ENCODE assay signal across 1 cellular context in the genomic region with DNA sequence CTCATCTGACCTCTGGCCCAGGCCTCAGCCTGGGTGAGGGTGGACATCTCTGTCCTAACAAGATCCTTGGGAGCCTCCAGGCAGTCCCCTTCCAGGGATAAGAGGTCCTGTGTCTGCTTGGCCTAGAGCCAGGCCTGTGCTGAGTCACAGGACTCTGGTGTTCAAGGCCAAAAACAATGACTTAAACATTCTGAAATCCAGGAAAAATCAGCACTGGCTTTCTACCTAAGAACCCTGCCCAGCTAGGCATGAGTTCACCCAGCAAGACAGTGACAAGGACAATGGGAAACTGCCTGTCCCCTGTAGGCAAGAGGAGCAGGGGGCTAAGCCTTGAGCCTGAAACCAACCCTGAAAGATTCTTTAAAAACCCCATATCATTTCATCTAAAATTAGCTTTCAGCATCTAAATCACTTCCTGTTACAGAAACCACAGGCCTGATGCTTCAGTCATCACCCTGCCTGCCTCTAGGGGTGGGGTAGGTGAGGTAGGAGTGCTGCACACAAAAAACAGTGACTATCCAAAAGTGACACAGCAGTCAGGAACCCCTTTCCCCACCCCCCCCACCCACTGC.
TF ChIP-seq lines count a peak whose summit lies in the region.

No MANE protein-coding gene starts in this region.

TF ChIP-seq in GM12878, 131 proteins besides CTCF, POLR2A, EP300 and RAD21 (continued from another document):
- TF ChIP-seq, protein P1, sequence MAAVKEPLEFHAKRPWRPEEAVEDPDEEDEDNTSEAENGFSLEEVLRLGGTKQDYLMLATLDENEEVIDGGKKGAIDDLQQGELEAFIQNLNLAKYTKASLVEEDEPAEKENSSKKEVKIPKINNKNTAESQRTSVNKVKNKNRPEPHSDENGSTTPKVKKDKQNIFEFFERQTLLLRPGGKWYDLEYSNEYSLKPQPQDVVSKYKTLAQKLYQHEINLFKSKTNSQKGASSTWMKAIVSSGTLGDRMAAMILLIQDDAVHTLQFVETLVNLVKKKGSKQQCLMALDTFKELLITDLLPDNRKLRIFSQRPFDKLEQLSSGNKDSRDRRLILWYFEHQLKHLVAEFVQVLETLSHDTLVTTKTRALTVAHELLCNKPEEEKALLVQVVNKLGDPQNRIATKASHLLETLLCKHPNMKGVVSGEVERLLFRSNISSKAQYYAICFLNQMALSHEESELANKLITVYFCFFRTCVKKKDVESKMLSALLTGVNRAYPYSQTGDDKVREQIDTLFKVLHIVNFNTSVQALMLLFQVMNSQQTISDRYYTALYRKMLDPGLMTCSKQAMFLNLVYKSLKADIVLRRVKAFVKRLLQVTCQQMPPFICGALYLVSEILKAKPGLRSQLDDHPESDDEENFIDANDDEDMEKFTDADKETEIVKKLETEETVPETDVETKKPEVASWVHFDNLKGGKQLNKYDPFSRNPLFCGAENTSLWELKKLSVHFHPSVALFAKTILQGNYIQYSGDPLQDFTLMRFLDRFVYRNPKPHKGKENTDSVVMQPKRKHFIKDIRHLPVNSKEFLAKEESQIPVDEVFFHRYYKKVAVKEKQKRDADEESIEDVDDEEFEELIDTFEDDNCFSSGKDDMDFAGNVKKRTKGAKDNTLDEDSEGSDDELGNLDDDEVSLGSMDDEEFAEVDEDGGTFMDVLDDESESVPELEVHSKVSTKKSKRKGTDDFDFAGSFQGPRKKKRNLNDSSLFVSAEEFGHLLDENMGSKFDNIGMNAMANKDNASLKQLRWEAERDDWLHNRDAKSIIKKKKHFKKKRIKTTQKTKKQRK (IDR thresholded peaks at IDR 0.05; ENCODE audit: low read depth, low read length), result no peak
- TF ChIP-seq LARP7 (IDR thresholded peaks at IDR 0.05) (no peak), EZH2 (IDR thresholded peaks at IDR 0.05; ENCODE audit: borderline replicate concordance, control insufficient read depth, low read depth, low read length) (no peak), PAX5 (IDR thresholded peaks at IDR 0.05; ENCODE audit: borderline replicate concordance, low read depth, low read length) (peak; percentile 63; the same call in 1 of the 2 replicates), CBX5 (IDR thresholded peaks at IDR 0.05; ENCODE audit: low read depth) (no peak), CHD2 (IDR thresholded peaks at IDR 0.05; ENCODE audit: borderline replicate concordance, low read depth, low read length) (0 out of 2 replicates have a peak, but pooled peaks have one; percentile 13), JUNB (IDR thresholded peaks at IDR 0.05) (peak; percentile 71), RBBP5 (conservative IDR thresholded peaks at IDR 0.05) (peak; percentile 93; the same call in 1 of the 2 replicates), JUND (IDR thresholded peaks at IDR 0.05; ENCODE audit: low read depth, low read length) (no peak), IKZF2 (IDR thresholded peaks at IDR 0.05) (peak; percentile 46 to 68; a peak in 3 of 4 replicates), ZNF384 (IDR thresholded peaks at IDR 0.05; ENCODE audit: borderline replicate concordance, low read depth, low read length) (no peak), EGR1 (IDR thresholded peaks at IDR 0.05; ENCODE audit: borderline replicate concordance in 1 of 2, low read depth in 2 of 2, low read length in 2 of 2) (no peak), BRCA1 (IDR thresholded peaks at IDR 0.05; ENCODE audit: low read depth, low read length) (no peak), MYB (IDR thresholded peaks at IDR 0.05; ENCODE audit: borderline replicate concordance, low read depth, low read length) (no peak), RB1 (IDR thresholded peaks at IDR 0.05; ENCODE audit: borderline replicate concordance) (no peak), BACH1 (IDR thresholded peaks at IDR 0.05; ENCODE audit: borderline replicate concordance) (peak; percentile 28; the same call in 1 of the 2 replicates), CBFB (IDR thresholded peaks at IDR 0.05; ENCODE audit: low read depth) (peak; percentile 82), GABPA (IDR thresholded peaks at IDR 0.05; ENCODE audit: low read depth) (no peak), PML (IDR thresholded peaks at IDR 0.05; ENCODE audit: low read length) (no peak), YBX1 (IDR thresholded peaks at IDR 0.05) (no peak), BHLHE40 (IDR thresholded peaks at IDR 0.05; ENCODE audit: borderline replicate concordance in 1 of 2, low read depth in 2 of 2, low read length in 1 of 2) (peak; percentile 19 to 37; a peak in 1 of 4 replicates), MEF2B (IDR thresholded peaks at IDR 0.05; ENCODE audit: partially characterized antibody, poor library complexity, severe bottlenecking) (peak; percentile 87), RCOR1 (conservative IDR thresholded peaks at IDR 0.05; ENCODE audit: low read depth, low read length) (no peak; the same call in 1 of the 2 replicates), PAX8 (IDR thresholded peaks at IDR 0.05) (no peak), IKZF1 (conservative IDR thresholded peaks at IDR 0.05) (peak; percentile 54), ZSCAN29 (IDR thresholded peaks at IDR 0.05) (no peak), SMAD1 (IDR thresholded peaks at IDR 0.05; ENCODE audit: low read depth, partially characterized antibody) (peak; percentile 51), ZNF274 (IDR thresholded peaks at IDR 0.05; ENCODE audit: insufficient read depth, insufficient read length) (no peak), ZNF24 (IDR thresholded peaks at IDR 0.05) (peak; percentile 77; the same call in 1 of the 2 replicates), BCL11A (IDR thresholded peaks at IDR 0.05; ENCODE audit: low read depth, low read length) (peak; percentile 81), SMC3 (IDR thresholded peaks at IDR 0.05; ENCODE audit: borderline replicate concordance, low read length) (no peak), POLR2AphosphoS2 (IDR thresholded peaks at IDR 0.05; ENCODE audit: low read depth, low read length) (no peak), SUZ12 (IDR thresholded peaks at IDR 0.05; ENCODE audit: unreplicated experiment) (no peak), MEF2A (IDR thresholded peaks at IDR 0.05; ENCODE audit: insufficient read depth, low read depth, low read length) (peak; percentile 98), NBN (IDR thresholded peaks at IDR 0.05) (peak; percentile 56; the same call in 1 of the 2 replicates), HDAC6 (IDR thresholded peaks at IDR 0.05; ENCODE audit: unreplicated experiment) (no peak), EED (IDR thresholded peaks at IDR 0.05; ENCODE audit: low read depth) (peak; percentile 54), MXI1 (IDR thresholded peaks at IDR 0.05; ENCODE audit: low read depth, low read length) (no peak)
- TF ChIP-seq, protein P2, sequence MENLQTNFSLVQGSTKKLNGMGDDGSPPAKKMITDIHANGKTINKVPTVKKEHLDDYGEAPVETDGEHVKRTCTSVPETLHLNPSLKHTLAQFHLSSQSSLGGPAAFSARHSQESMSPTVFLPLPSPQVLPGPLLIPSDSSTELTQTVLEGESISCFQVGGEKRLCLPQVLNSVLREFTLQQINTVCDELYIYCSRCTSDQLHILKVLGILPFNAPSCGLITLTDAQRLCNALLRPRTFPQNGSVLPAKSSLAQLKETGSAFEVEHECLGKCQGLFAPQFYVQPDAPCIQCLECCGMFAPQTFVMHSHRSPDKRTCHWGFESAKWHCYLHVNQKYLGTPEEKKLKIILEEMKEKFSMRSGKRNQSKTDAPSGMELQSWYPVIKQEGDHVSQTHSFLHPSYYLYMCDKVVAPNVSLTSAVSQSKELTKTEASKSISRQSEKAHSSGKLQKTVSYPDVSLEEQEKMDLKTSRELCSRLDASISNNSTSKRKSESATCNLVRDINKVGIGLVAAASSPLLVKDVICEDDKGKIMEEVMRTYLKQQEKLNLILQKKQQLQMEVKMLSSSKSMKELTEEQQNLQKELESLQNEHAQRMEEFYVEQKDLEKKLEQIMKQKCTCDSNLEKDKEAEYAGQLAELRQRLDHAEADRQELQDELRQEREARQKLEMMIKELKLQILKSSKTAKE (IDR thresholded peaks at IDR 0.05; ENCODE audit: low read depth, poor library complexity, severe bottlenecking), result peak; percentile 67
- TF ChIP-seq, protein P3, sequence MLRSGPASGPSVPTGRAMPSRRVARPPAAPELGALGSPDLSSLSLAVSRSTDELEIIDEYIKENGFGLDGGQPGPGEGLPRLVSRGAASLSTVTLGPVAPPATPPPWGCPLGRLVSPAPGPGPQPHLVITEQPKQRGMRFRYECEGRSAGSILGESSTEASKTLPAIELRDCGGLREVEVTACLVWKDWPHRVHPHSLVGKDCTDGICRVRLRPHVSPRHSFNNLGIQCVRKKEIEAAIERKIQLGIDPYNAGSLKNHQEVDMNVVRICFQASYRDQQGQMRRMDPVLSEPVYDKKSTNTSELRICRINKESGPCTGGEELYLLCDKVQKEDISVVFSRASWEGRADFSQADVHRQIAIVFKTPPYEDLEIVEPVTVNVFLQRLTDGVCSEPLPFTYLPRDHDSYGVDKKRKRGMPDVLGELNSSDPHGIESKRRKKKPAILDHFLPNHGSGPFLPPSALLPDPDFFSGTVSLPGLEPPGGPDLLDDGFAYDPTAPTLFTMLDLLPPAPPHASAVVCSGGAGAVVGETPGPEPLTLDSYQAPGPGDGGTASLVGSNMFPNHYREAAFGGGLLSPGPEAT (IDR thresholded peaks at IDR 0.05; ENCODE audit: low read depth), result peak; percentile 57
- TF ChIP-seq, protein P4, sequence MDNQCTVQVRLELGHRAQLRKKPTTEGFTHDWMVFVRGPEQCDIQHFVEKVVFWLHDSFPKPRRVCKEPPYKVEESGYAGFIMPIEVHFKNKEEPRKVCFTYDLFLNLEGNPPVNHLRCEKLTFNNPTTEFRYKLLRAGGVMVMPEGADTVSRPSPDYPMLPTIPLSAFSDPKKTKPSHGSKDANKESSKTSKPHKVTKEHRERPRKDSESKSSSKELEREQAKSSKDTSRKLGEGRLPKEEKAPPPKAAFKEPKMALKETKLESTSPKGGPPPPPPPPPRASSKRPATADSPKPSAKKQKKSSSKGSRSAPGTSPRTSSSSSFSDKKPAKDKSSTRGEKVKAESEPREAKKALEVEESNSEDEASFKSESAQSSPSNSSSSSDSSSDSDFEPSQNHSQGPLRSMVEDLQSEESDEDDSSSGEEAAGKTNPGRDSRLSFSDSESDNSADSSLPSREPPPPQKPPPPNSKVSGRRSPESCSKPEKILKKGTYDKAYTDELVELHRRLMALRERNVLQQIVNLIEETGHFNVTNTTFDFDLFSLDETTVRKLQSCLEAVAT (IDR thresholded peaks at IDR 0.05), result 0 out of 2 replicates have a peak, but pooled peaks have one; percentile 38
- TF ChIP-seq, protein P5, sequence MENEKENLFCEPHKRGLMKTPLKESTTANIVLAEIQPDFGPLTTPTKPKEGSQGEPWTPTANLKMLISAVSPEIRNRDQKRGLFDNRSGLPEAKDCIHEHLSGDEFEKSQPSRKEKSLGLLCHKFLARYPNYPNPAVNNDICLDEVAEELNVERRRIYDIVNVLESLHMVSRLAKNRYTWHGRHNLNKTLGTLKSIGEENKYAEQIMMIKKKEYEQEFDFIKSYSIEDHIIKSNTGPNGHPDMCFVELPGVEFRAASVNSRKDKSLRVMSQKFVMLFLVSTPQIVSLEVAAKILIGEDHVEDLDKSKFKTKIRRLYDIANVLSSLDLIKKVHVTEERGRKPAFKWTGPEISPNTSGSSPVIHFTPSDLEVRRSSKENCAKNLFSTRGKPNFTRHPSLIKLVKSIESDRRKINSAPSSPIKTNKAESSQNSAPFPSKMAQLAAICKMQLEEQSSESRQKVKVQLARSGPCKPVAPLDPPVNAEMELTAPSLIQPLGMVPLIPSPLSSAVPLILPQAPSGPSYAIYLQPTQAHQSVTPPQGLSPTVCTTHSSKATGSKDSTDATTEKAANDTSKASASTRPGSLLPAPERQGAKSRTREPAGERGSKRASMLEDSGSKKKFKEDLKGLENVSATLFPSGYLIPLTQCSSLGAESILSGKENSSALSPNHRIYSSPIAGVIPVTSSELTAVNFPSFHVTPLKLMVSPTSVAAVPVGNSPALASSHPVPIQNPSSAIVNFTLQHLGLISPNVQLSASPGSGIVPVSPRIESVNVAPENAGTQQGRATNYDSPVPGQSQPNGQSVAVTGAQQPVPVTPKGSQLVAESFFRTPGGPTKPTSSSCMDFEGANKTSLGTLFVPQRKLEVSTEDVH (IDR thresholded peaks at IDR 0.05; ENCODE audit: low read depth, partially characterized antibody), result no peak
- TF ChIP-seq, protein P6, sequence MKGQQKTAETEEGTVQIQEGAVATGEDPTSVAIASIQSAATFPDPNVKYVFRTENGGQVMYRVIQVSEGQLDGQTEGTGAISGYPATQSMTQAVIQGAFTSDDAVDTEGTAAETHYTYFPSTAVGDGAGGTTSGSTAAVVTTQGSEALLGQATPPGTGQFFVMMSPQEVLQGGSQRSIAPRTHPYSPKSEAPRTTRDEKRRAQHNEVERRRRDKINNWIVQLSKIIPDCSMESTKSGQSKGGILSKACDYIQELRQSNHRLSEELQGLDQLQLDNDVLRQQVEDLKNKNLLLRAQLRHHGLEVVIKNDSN (IDR thresholded peaks at IDR 0.05; ENCODE audit: borderline replicate concordance, extremely low read length, insufficient read depth, low read depth, low read length), result no peak
- TF ChIP-seq, protein P7, sequence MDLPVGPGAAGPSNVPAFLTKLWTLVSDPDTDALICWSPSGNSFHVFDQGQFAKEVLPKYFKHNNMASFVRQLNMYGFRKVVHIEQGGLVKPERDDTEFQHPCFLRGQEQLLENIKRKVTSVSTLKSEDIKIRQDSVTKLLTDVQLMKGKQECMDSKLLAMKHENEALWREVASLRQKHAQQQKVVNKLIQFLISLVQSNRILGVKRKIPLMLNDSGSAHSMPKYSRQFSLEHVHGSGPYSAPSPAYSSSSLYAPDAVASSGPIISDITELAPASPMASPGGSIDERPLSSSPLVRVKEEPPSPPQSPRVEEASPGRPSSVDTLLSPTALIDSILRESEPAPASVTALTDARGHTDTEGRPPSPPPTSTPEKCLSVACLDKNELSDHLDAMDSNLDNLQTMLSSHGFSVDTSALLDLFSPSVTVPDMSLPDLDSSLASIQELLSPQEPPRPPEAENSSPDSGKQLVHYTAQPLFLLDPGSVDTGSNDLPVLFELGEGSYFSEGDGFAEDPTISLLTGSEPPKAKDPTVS (IDR thresholded peaks at IDR 0.05; ENCODE audit: low read depth, low read length), result no peak
- TF ChIP-seq, protein P8, sequence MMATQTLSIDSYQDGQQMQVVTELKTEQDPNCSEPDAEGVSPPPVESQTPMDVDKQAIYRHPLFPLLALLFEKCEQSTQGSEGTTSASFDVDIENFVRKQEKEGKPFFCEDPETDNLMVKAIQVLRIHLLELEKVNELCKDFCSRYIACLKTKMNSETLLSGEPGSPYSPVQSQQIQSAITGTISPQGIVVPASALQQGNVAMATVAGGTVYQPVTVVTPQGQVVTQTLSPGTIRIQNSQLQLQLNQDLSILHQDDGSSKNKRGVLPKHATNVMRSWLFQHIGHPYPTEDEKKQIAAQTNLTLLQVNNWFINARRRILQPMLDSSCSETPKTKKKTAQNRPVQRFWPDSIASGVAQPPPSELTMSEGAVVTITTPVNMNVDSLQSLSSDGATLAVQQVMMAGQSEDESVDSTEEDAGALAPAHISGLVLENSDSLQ (IDR thresholded peaks at IDR 0.05), result peak; percentile 72
TF ChIP-seq in GM12878: peak in this region for 34.
